Comparison of ENCODE assay signal across 1 cellular context in genomic region chr5:138132543-138132942, GRCh38.
TF ChIP-seq lines count a peak whose summit lies in the region.

No MANE protein-coding gene starts in this region.

TF ChIP-seq in H1, 55 proteins besides CTCF, POLR2A, EP300 and RAD21:
- TF ChIP-seq CBX5 (IDR thresholded peaks at IDR 0.05; ENCODE audit: low read depth, low read length): no peak
- TF ChIP-seq KDM4A (IDR thresholded peaks at IDR 0.05; ENCODE audit: low read depth, low read length, severe bottlenecking): no peak
- no peak for TF ChIP-seq SIX5 (IDR thresholded peaks at IDR 0.05; ENCODE audit: low read depth, low read length)
- TF ChIP-seq SAP30 (IDR thresholded peaks at IDR 0.05; ENCODE audit: insufficient read depth, insufficient replicate concordance, low read length): no peak
- TF ChIP-seq NRF1 (IDR thresholded peaks at IDR 0.05; ENCODE audit: low read depth, low read length): no peak
